18 cellular contexts compared by ENCODE assay signal in genomic region chr1:101250219-101250618, GRCh38.
"Had no signal": no experiment of that assay in that cellular context is flagged by ENCODE, and none has a peak within 500 bp of the region (broad histone marks: within the 10 kb centered on the region; RNA-seq: fewer than 3 reads in every experiment).

No MANE protein-coding gene starts in this region.

- H3K4me3 ChIP-seq: esophagus squamous epithelium, prostate gland, skin epidermis, upper lobe of left lung had no signal

- ATAC-seq: left ventricle myocardium superior; stimulated activated naive CD8-positive, alpha-beta T cell treated with anti-CD3 and anti-CD28 coated beads, Interleukin-15, amount 100 ng/mL, for 72 hours had no signal

- H3K27me3 ChIP-seq: upper lobe of left lung had no signal

- H3K9me3 Mint-ChIP-seq: activated CD4-positive, alpha-beta T cell treated with anti-CD3 and anti-CD28 coated beads, Interleukin-2, amount 10 ng/mL, durations not matched to agents 7 days and 5 days; activated naive CD4-positive, alpha-beta T cell treated with anti-CD3 and anti-CD28 coated beads for 36 hours; nephron; stimulated activated naive CD8-positive, alpha-beta T cell treated with anti-CD3 and anti-CD28 coated beads, Interleukin-15, amount 100 ng/mL, for 72 hours; T-helper 2 cell treated with Interferon-gamma antibody and Interleukin-4, amounts not matched to agents 5 μg/mL and 100 μg/mL, for 36 hours had no signal

- H3K4me1 ChIP-seq: esophagus squamous epithelium, prostate gland, upper lobe of left lung had no signal

- H3K27ac Mint-ChIP-seq: activated CD4-positive, alpha-beta T cell treated with anti-CD3 and anti-CD28 coated beads, Interleukin-2, amount 10 ng/mL, durations not matched to agents 7 days and 5 days; activated naive CD4-positive, alpha-beta T cell treated with anti-CD3 and anti-CD28 coated beads for 36 hours; T-helper 2 cell treated with Interferon-gamma antibody and Interleukin-4, amounts not matched to agents 5 μg/mL and 100 μg/mL, for 36 hours had no signal

- H3K27ac ChIP-seq: esophagus squamous epithelium, prostate gland, skin epidermis had no signal

- DNase-seq: activated CD4-positive, alpha-beta T cell treated with anti-CD3 and anti-CD28 coated beads, Interleukin-2, amount 10 ng/mL, durations not matched to agents 7 days and 5 days; activated CD4-positive, CD25-positive, alpha-beta regulatory T cell; activated CD8-positive, alpha-beta memory T cell treated with anti-CD3 and anti-CD28 coated beads for 24 hours; activated naive CD4-positive, alpha-beta T cell treated with anti-CD3 and anti-CD28 coated beads for 36 hours; esophagus squamous epithelium; left ventricle myocardium superior; mesenchymal stem cell; occipital lobe; right cardiac atrium; stimulated activated CD4-positive, alpha-beta T cell treated with anti-CD3 and anti-CD28 coated beads, Interleukin-15, amount 100 ng/mL, for 24 hours; stimulated activated CD4-positive, alpha-beta T cell treated with anti-CD3 and anti-CD28 coated beads, Interleukin-4, amount 100 ng/mL, for 4 hours; stimulated activated CD8-positive, alpha-beta memory T cell treated with anti-CD3 and anti-CD28 coated beads, Interleukin-4, amount 100 ng/mL, for 48 hours; stimulated activated naive CD8-positive, alpha-beta T cell treated with anti-CD3 and anti-CD28 coated beads, Interleukin-15, amount 100 ng/mL, for 72 hours; upper lobe of left lung had no signal

- H3K4me3 Mint-ChIP-seq: activated CD4-positive, alpha-beta T cell treated with anti-CD3 and anti-CD28 coated beads, Interleukin-2, amount 10 ng/mL, durations not matched to agents 7 days and 5 days; nephron; T-helper 2 cell treated with Interferon-gamma antibody and Interleukin-4, amounts not matched to agents 5 μg/mL and 100 μg/mL, for 36 hours had no signal

- H3K27me3 Mint-ChIP-seq: activated CD4-positive, alpha-beta T cell treated with anti-CD3 and anti-CD28 coated beads, Interleukin-2, amount 10 ng/mL, durations not matched to agents 7 days and 5 days; stimulated activated naive CD8-positive, alpha-beta T cell treated with anti-CD3 and anti-CD28 coated beads, Interleukin-15, amount 100 ng/mL, for 72 hours had no signal

- H3K9me3 ChIP-seq: esophagus squamous epithelium, prostate gland, upper lobe of left lung had no signal

- H3K36me3 ChIP-seq: esophagus squamous epithelium, prostate gland, upper lobe of left lung had no signal
